Comparison of ENCODE assay signal across 15 cellular contexts in genomic region chr20:25229486-25230176, GRCh38. TPM values are rescaled to one million over a fixed set of nuclear protein-coding genes. Genes with fewer than 3 reads are reported as not detected.
DNase-seq lines count a peak whose midpoint lies in the region; ATAC-seq and TF ChIP-seq lines count a peak whose summit lies in the region.
"Had no signal": no experiment of that assay in that cellular context is flagged by ENCODE, and none has a peak within 500 bp of the region (broad histone marks: within the 10 kb centered on the region; RNA-seq: fewer than 3 reads in every experiment).

No MANE protein-coding gene starts in this region.

- no peaks in the 10 kb centered on the region for H3K27me3 ChIP-seq in right atrium auricular region
- H3K27me3 ChIP-seq in Panc1 (ENCODE audit: control insufficient read depth, insufficient read depth, low read length) = no peaks in the 10 kb centered on the region
- H3K27me3 ChIP-seq in mesenchymal stem cell (ENCODE audit: control insufficient read depth in 1 of 2, insufficient read depth in 1 of 2, low read length in 2 of 2) = no peaks in the 10 kb centered on the region
- H3K27me3 ChIP-seq in transverse colon = no peaks in the 10 kb centered on the region
- H3K27me3 ChIP-seq: adrenal gland had no signal

- H3K9me3 ChIP-seq in right atrium auricular region (no peaks in the 10 kb centered on the region), Panc1 (ENCODE audit: control insufficient read depth, insufficient read depth, low read depth, low read length) (no peaks in the 10 kb centered on the region), mesenchymal stem cell (ENCODE audit: control insufficient read depth, low read length) (no peaks in the 10 kb centered on the region), transverse colon (no peaks in the 10 kb centered on the region)
- H3K9me3 ChIP-seq: adrenal gland had no signal

- H2AK5ac ChIP-seq in mesenchymal stem cell (ENCODE audit: low read length, severe bottlenecking) = no peak overlapping the region

- peak overlapping the region; percentile 34 for H4K91ac ChIP-seq in mesenchymal stem cell (ENCODE audit: low read length)

- TF ChIP-seq POLR2A in transverse colon (IDR thresholded peaks at IDR 0.05) = no peak

- H4K8ac ChIP-seq in mesenchymal stem cell (ENCODE audit: low read length) = no peak overlapping the region

- no peak overlapping the region for H3K4ac ChIP-seq in mesenchymal stem cell (ENCODE audit: low read depth in 1 of 2, low read length in 2 of 2)

- WGBS in mesenchymal stem cell = 92% methylated on average over 23 of the region's 23 CpGs
- WGBS in transverse colon (ENCODE audit: low coverage in 1 of 2), 2 donors = 91% methylated on average over 23 of the region's 23 CpGs; no CpG with 5 or more reads in 1 of the 2 donors

- H3K79me1 ChIP-seq in mesenchymal stem cell (replicated peaks; ENCODE audit: low read length, poor library complexity, severe bottlenecking) = peaks cover 17% of the 10 kb centered on the region

- ATAC-seq in Right ventricle myocardium inferior = no peak
- peak; percentile 4; the same call in 1 of the 2 replicates for ATAC-seq in Panc1
- no peak for ATAC-seq in GM18520 (IDR thresholded peaks at IDR 0.05; ENCODE audit: unreplicated experiment)
- no peak for ATAC-seq in GM21825 (IDR thresholded peaks at IDR 0.05; ENCODE audit: unreplicated experiment)
- ATAC-seq: activated T-cell treated with anti-CD3 and anti-CD28 coated beads, Interleukin-2, amount 50 U/mL, for 4 hours had no signal

- H3K4me3 ChIP-seq in right atrium auricular region (no peak overlapping the region), Panc1 (ENCODE audit: low read depth in 2 of 2, low read length in 2 of 2) (no peak overlapping the region), mesenchymal stem cell (ENCODE audit: insufficient read depth in 1 of 2, low read depth in 1 of 2, low read length in 2 of 2) (no peak overlapping the region), transverse colon (no peak overlapping the region)
- H3K4me3 ChIP-seq: adrenal gland, SK-N-MC had no signal

- no peak overlapping the region for H2BK15ac ChIP-seq in mesenchymal stem cell (ENCODE audit: low read depth, poor library complexity, severe bottlenecking)

- BruUV-seq in Panc1 (replicated peaks; lab: Mats Ljungman, UMichigan) = no TSS peak

- H3K4me1 ChIP-seq in right atrium auricular region = peaks cover 2 to 74% of the 10 kb centered on the region in 2 donors
- H3K4me1 ChIP-seq in Panc1 (ENCODE audit: control insufficient read depth, insufficient read depth, low read length) = peaks cover 74% of the 10 kb centered on the region
- peaks cover 30% of the 10 kb centered on the region for H3K4me1 ChIP-seq in mesenchymal stem cell (ENCODE audit: control insufficient read depth, insufficient read depth, low read depth, low read length)
- peaks cover 17 to 51% (median 37%) of the 10 kb centered on the region in 4 donors for H3K4me1 ChIP-seq in transverse colon

- H3K36me3 ChIP-seq in right atrium auricular region = peaks cover 15% of the 10 kb centered on the region
- H3K36me3 ChIP-seq in Panc1 (ENCODE audit: control insufficient read depth, insufficient read depth, low read length) = no peaks in the 10 kb centered on the region
- peaks cover 16 to 24% of the 10 kb centered on the region in 2 experiments for H3K36me3 ChIP-seq in mesenchymal stem cell (ENCODE audit: control insufficient read depth in 1 of 2, insufficient read depth in 2 of 2, low read depth in 1 of 2, low read length in 2 of 2)
- no peaks in the 10 kb centered on the region for H3K36me3 ChIP-seq in transverse colon

- no peak overlapping the region for H2BK12ac ChIP-seq in mesenchymal stem cell (ENCODE audit: low read length in 2 of 2)

- H3K18ac ChIP-seq in mesenchymal stem cell (ENCODE audit: low read depth in 1 of 2, low read length in 2 of 2) = no peak overlapping the region

- POLR2A ChIA-PET in Panc1 (lab: Charles Lee) = interaction anchor here (1.2 kb wide), 1 partner anchor 18 kb away, joined by 4 read pairs; no protein-coding TSS in a partner anchor

- H3K23ac ChIP-seq in mesenchymal stem cell (ENCODE audit: low read length in 2 of 2) = no peak overlapping the region

- DNase-seq in right atrium auricular region (ENCODE audit: low spot score) (no peak), Right ventricle myocardium inferior (ENCODE audit: missing footprints) (no peak), Panc1 (ENCODE audit: low read depth, low spot score) (no peak), mesenchymal stem cell (no peak), transverse colon (no peak), NCI-H446 treated with DMSO at 0.1 percent for 48 hours (lab: John Stamatoyannopoulos, UW) (no peak)
- DNase-seq: activated CD4-positive, alpha-beta T cell treated with anti-CD3 and anti-CD28 coated beads, Interleukin-2, amount 50 U/mL, for 4 hours; activated T-cell treated with anti-CD3 and anti-CD28 coated beads, Interleukin-2, amount 50 U/mL, for 4 hours; adrenal gland; islet precursor cell; NCI-H1436 treated with DMSO at 0.1 percent for 48 hours; NCI-H510A had no signal

- no peak overlapping the region for H3K14ac ChIP-seq in mesenchymal stem cell (ENCODE audit: low read length in 2 of 2)

- H2BK120ac ChIP-seq in mesenchymal stem cell (ENCODE audit: low read depth, low read length) = no peak overlapping the region

- CTCF ChIA-PET in Panc1 (lab: Charles Lee) = interaction anchor here (0.7 kb wide), 1 partner anchor 1724 kb away, joined by 4 read pairs; no protein-coding TSS in a partner anchor

- no peak for TF ChIP-seq CTCF in right atrium auricular region (IDR thresholded peaks at IDR 0.05)
- no peak for TF ChIP-seq CTCF in Panc1 (IDR thresholded peaks at IDR 0.05)
- TF ChIP-seq CTCF in transverse colon (IDR thresholded peaks at IDR 0.05) = no peak

- no peak overlapping the region for H2AFZ ChIP-seq in mesenchymal stem cell (ENCODE audit: low read depth, low read length)

- TF ChIP-seq EP300 in transverse colon (IDR thresholded peaks at IDR 0.05; ENCODE audit: low read depth) = no peak

- no peak overlapping the region for H3K4me2 ChIP-seq in mesenchymal stem cell (ENCODE audit: low read length, poor library complexity, severe bottlenecking)

- H3K27ac ChIP-seq in right atrium auricular region = peak overlapping the region; percentile 83 to 96
- H3K27ac ChIP-seq in Panc1 (ENCODE audit: low read length) = peak overlapping the region; percentile 92
- H3K27ac ChIP-seq in mesenchymal stem cell (ENCODE audit: low read length, poor library complexity, severe bottlenecking) = no peak overlapping the region
- H3K27ac ChIP-seq in transverse colon = peak overlapping the region; percentile 81 to 85 (median 84)
- H3K27ac ChIP-seq: adrenal gland, SK-N-MC had no signal

- H2BK5ac ChIP-seq in mesenchymal stem cell (ENCODE audit: low read depth, low read length, poor library complexity, severe bottlenecking) = no peak overlapping the region

- H3K9ac ChIP-seq in mesenchymal stem cell (ENCODE audit: low read length) = no peak overlapping the region

- intact Hi-C loops in Right ventricle myocardium inferior (cut with DNase I) = no loop called here
- intact Hi-C loops in Panc1 (cut with micrococcal nuclease; ENCODE audit: unreplicated experiment) = no loop called here
- intact Hi-C loops in transverse colon (cut with DNase I; ENCODE audit: low total_unique reads) = no loop called here

- in situ Hi-C loops in Panc1 (cut with HindIII; ENCODE audit: low pct_unique_long_range_greater_than_20kb, low sequenced_read_pairs) (no loop called here), transverse colon (cut with MboI; ENCODE audit: low pct_ligation_motif_present in 1 of 4, low pct_unique_long_range_greater_than_20kb in 1 of 4, low sequenced_read_pairs in 3 of 4) (no loop called here)

RNA-seq across cellular contexts. Expression of gene PYGB, which starts 18.3 kb away (rescaled TPM):
- total RNA-seq in right atrium auricular region = 100 to 1,000 TPM; 145 to 174 TPM
- 174 TPM for total RNA-seq in Right ventricle myocardium inferior
- total RNA-seq in Panc1 (2021; ENCODE audit: unreplicated experiment) = 220 TPM
- 308 TPM for polyA plus RNA-seq in Panc1 (2012; ENCODE audit: insufficient read length)
- polyA plus RNA-seq in mesenchymal stem cell (2013, experiment 1 of 2) = 50.3 TPM
- 48.3 TPM for polyA plus RNA-seq in mesenchymal stem cell (2013, experiment 2 of 2)
- total RNA-seq in transverse colon = 100 to 1,000 TPM; 195 to 554 (median 359) TPM

RNA-seq across cellular contexts. Expression of gene ENTPD6, which starts 34.1 kb away (rescaled TPM):
- total RNA-seq in right atrium auricular region = 100 to 1,000 TPM in 1 of 2 donors, 10 to 100 TPM in 1; 75.9 to 116 TPM
- total RNA-seq in Right ventricle myocardium inferior = 132 TPM
- 108 TPM for total RNA-seq in Panc1 (2021; ENCODE audit: unreplicated experiment)
- polyA plus RNA-seq in Panc1 (2012; ENCODE audit: insufficient read length) = 99.8 TPM
- 29.8 TPM for polyA plus RNA-seq in mesenchymal stem cell (2013, experiment 1 of 2)
- 27.3 TPM for polyA plus RNA-seq in mesenchymal stem cell (2013, experiment 2 of 2)
- 100 to 1,000 TPM; 163 to 261 (median 224) TPM for total RNA-seq in transverse colon
